Comparison of ENCODE assay signal across 10 cellular contexts in genomic region chr15:67127334-67127664, GRCh38.
DNase-seq lines count a peak whose midpoint lies in the region; ATAC-seq lines count a peak whose summit lies in the region.
"Had no signal": no experiment of that assay in that cellular context is flagged by ENCODE, and none has a peak within 500 bp of the region (broad histone marks: within the 10 kb centered on the region; RNA-seq: fewer than 3 reads in every experiment).

No MANE protein-coding gene starts in this region.

- peaks cover 75% of the 10 kb centered on the region for H3K4me1 Mint-ChIP-seq in activated CD8-positive, alpha-beta memory T cell treated with anti-CD3 and anti-CD28 coated beads, Interleukin-2, amount 10 ng/mL, durations not matched to agents 7 days and 5 days
- peaks cover 83% of the 10 kb centered on the region for H3K4me1 Mint-ChIP-seq in activated CD4-positive, alpha-beta memory T cell treated with anti-CD3 and anti-CD28 coated beads for 36 hours (ENCODE audit: low read depth)

- intact Hi-C loops in activated CD4-positive, alpha-beta memory T cell treated with anti-CD3 and anti-CD28 coated beads for 36 hours (cut with micrococcal nuclease): loop anchor here (1.0 kb wide), 1 partner anchor 10 kb away; no protein-coding TSS in a partner anchor
- intact Hi-C loops in left colon (cut with DNase I, micrococcal nuclease): no loop called here

- H3K27me3 Mint-ChIP-seq in activated CD8-positive, alpha-beta memory T cell treated with anti-CD3 and anti-CD28 coated beads, Interleukin-2, amount 10 ng/mL, durations not matched to agents 7 days and 5 days: no peaks in the 10 kb centered on the region
- H3K27me3 Mint-ChIP-seq in activated CD4-positive, alpha-beta memory T cell treated with anti-CD3 and anti-CD28 coated beads for 36 hours: no peaks in the 10 kb centered on the region

- peaks cover 5% of the 10 kb centered on the region for H3K36me3 ChIP-seq in thymus (ENCODE audit: control insufficient read depth, insufficient read depth)

- DNase-seq in activated CD8-positive, alpha-beta memory T cell treated with anti-CD3 and anti-CD28 coated beads, Interleukin-2, amount 10 ng/mL, durations not matched to agents 7 days and 5 days: no peak
- DNase-seq in activated CD8-positive, alpha-beta memory T cell treated with anti-CD3 and anti-CD28 coated beads, Interleukin-2, amount 50 U/mL, for 4 hours: no peak
- DNase-seq in activated CD4-positive, alpha-beta memory T cell treated with anti-CD3 and anti-CD28 coated beads for 36 hours: no peak
- DNase-seq in left colon: peak; percentile 44 to 66
- DNase-seq in occipital lobe (lab: John Stamatoyannopoulos, UW): no peak
- DNase-seq: NCI-H1048, RPMI8226 had no signal

- H3K4me3 ChIP-seq in thymus (ENCODE audit: low read length): no peak overlapping the region

- CTCF ChIA-PET in activated CD8-positive, alpha-beta memory T cell treated with anti-CD3 and anti-CD28 coated beads, Interleukin-2, amount 10 ng/mL, durations not matched to agents 7 days and 5 days (lab: Charles Lee): interaction anchor here (1.4 kb wide), 1 partner anchor 8 kb away, joined by 3 read pairs; no protein-coding TSS in a partner anchor
- CTCF ChIA-PET in activated CD4-positive, alpha-beta memory T cell treated with anti-CD3 and anti-CD28 coated beads for 36 hours (lab: Charles Lee): interaction anchor here (1.5 kb wide), 1 partner anchor 23 kb away, joined by 3 read pairs; no protein-coding TSS in a partner anchor

- H3K4me3 Mint-ChIP-seq in activated CD8-positive, alpha-beta memory T cell treated with anti-CD3 and anti-CD28 coated beads, Interleukin-2, amount 10 ng/mL, durations not matched to agents 7 days and 5 days: no peak overlapping the region
- no peak overlapping the region for H3K4me3 Mint-ChIP-seq in activated CD4-positive, alpha-beta memory T cell treated with anti-CD3 and anti-CD28 coated beads for 36 hours

- no peaks in the 10 kb centered on the region for H3K9me3 ChIP-seq in thymus (ENCODE audit: control insufficient read depth)

- peak overlapping the region; percentile 1 for H3K27ac Mint-ChIP-seq in activated CD8-positive, alpha-beta memory T cell treated with anti-CD3 and anti-CD28 coated beads, Interleukin-2, amount 10 ng/mL, durations not matched to agents 7 days and 5 days
- H3K27ac Mint-ChIP-seq in activated CD4-positive, alpha-beta memory T cell treated with anti-CD3 and anti-CD28 coated beads for 36 hours: peak overlapping the region; percentile 19

- WGBS in thymus: 95% methylated on average over 5 of the region's 5 CpGs

- H3K4me1 ChIP-seq in thymus (ENCODE audit: control insufficient read depth, insufficient read depth, low read length): no peaks in the 10 kb centered on the region

- H3K27me3 ChIP-seq in thymus (ENCODE audit: control insufficient read depth, insufficient read depth): no peaks in the 10 kb centered on the region

- no peaks in the 10 kb centered on the region for H3K9me3 Mint-ChIP-seq in activated CD8-positive, alpha-beta memory T cell treated with anti-CD3 and anti-CD28 coated beads, Interleukin-2, amount 10 ng/mL, durations not matched to agents 7 days and 5 days (ENCODE audit: low read depth)
- H3K9me3 Mint-ChIP-seq in activated CD4-positive, alpha-beta memory T cell treated with anti-CD3 and anti-CD28 coated beads for 36 hours: no peaks in the 10 kb centered on the region

- POLR2A ChIA-PET in activated CD4-positive, alpha-beta memory T cell treated with anti-CD3 and anti-CD28 coated beads for 36 hours (lab: Charles Lee): interaction anchor here (4.9 kb wide), 1 partner anchor 25 kb away, joined by 25 read pairs; no protein-coding TSS in a partner anchor

- peak overlapping the region; percentile 74 for H3K27ac ChIP-seq in thymus (ENCODE audit: low read depth)

- ATAC-seq in activated CD8-positive, alpha-beta memory T cell treated with anti-CD3 and anti-CD28 coated beads, Interleukin-2, amount 10 ng/mL, durations not matched to agents 7 days and 5 days: no peak
- peak; percentile 89 for ATAC-seq in left colon
- ATAC-seq in GM19035 (IDR thresholded peaks at IDR 0.05; ENCODE audit: unreplicated experiment): no peak
- ATAC-seq in HG02885 (IDR thresholded peaks at IDR 0.05; ENCODE audit: poor library complexity, unreplicated experiment): no peak

- H3K36me3 Mint-ChIP-seq in activated CD8-positive, alpha-beta memory T cell treated with anti-CD3 and anti-CD28 coated beads, Interleukin-2, amount 10 ng/mL, durations not matched to agents 7 days and 5 days: peaks cover 7% of the 10 kb centered on the region
- peaks cover 6% of the 10 kb centered on the region for H3K36me3 Mint-ChIP-seq in activated CD4-positive, alpha-beta memory T cell treated with anti-CD3 and anti-CD28 coated beads for 36 hours

Comparison
In these comparisons a context has a peak if more than half of its experiments do, and no peak if none do; other contexts are left out.
1. DNase-seq: peak in left colon (2 of 2); none in activated CD8-positive, alpha-beta memory T cell treated with anti-CD3 and anti-CD28 coated beads, Interleukin-2, amount 10 ng/mL, durations not matched to agents 7 days and 5 days (single experiment), activated CD8-positive, alpha-beta memory T cell treated with anti-CD3 and anti-CD28 coated beads, Interleukin-2, amount 50 U/mL, for 4 hours (single experiment), activated CD4-positive, alpha-beta memory T cell treated with anti-CD3 and anti-CD28 coated beads for 36 hours (single experiment) and occipital lobe (single experiment).